8 cellular contexts compared by ENCODE assay signal in genomic region chr3:183178833-183179549, GRCh38. TPM values are rescaled to one million over a fixed set of nuclear protein-coding genes. Genes with fewer than 3 reads are reported as not detected.
DNase-seq lines count a peak whose midpoint lies in the region; ATAC-seq and TF ChIP-seq lines count a peak whose summit lies in the region.

No MANE protein-coding gene starts in this region.

- peaks cover 42% of the 10 kb centered on the region for H3K27me3 Mint-ChIP-seq in stimulated activated naive CD8-positive, alpha-beta T cell treated with anti-CD3 and anti-CD28 coated beads, Interleukin-15, Interleukin-2, amounts not matched to agents 100 ng/mL and 50 ng/mL, for 24 hours

- DNase-seq in activated CD8-positive, alpha-beta memory T cell treated with anti-CD3 and anti-CD28 coated beads, Interleukin-2, amount 50 U/mL, for 4 hours = peak; percentile 51
- DNase-seq in erythroblast (lab: John Stamatoyannopoulos, UW) (peak; percentile 72 to 74), myocyte (ENCODE audit: low read depth) (peak; percentile 56), NCI-H1048 (lab: John Stamatoyannopoulos, UW) (no peak)

- TF ChIP-seq RAD21 in Ishikawa (IDR thresholded peaks at IDR 0.05; ENCODE audit: low read depth) = no peak; the same call in 1 of the 2 replicates

- no peak overlapping the region for H3K27ac Mint-ChIP-seq in stimulated activated naive CD8-positive, alpha-beta T cell treated with anti-CD3 and anti-CD28 coated beads, Interleukin-15, Interleukin-2, amounts not matched to agents 100 ng/mL and 50 ng/mL, for 24 hours

- H3K9me3 Mint-ChIP-seq in stimulated activated naive CD8-positive, alpha-beta T cell treated with anti-CD3 and anti-CD28 coated beads, Interleukin-15, Interleukin-2, amounts not matched to agents 100 ng/mL and 50 ng/mL, for 24 hours = no peaks in the 10 kb centered on the region

- ATAC-seq in GM18519 (IDR thresholded peaks at IDR 0.05; ENCODE audit: low FRiP score, unreplicated experiment) (peak; percentile 48), HG03378 (IDR thresholded peaks at IDR 0.05; ENCODE audit: unreplicated experiment) (no peak)

- H3K4me1 Mint-ChIP-seq in stimulated activated naive CD8-positive, alpha-beta T cell treated with anti-CD3 and anti-CD28 coated beads, Interleukin-15, Interleukin-2, amounts not matched to agents 100 ng/mL and 50 ng/mL, for 24 hours (ENCODE audit: low read depth) = peaks cover 14% of the 10 kb centered on the region

- no peak for TF ChIP-seq EP300 in Ishikawa (IDR thresholded peaks at IDR 0.05; ENCODE audit: borderline replicate concordance)

- H3K4me3 Mint-ChIP-seq in stimulated activated naive CD8-positive, alpha-beta T cell treated with anti-CD3 and anti-CD28 coated beads, Interleukin-15, Interleukin-2, amounts not matched to agents 100 ng/mL and 50 ng/mL, for 24 hours = peak overlapping the region; percentile 79

- no peaks in the 10 kb centered on the region for H3K36me3 Mint-ChIP-seq in stimulated activated naive CD8-positive, alpha-beta T cell treated with anti-CD3 and anti-CD28 coated beads, Interleukin-15, Interleukin-2, amounts not matched to agents 100 ng/mL and 50 ng/mL, for 24 hours (ENCODE audit: low read depth)

- no peak for TF ChIP-seq POLR2A in erythroblast (IDR thresholded peaks at IDR 0.05; ENCODE audit: low read length)

TF ChIP-seq in Ishikawa, 13 proteins besides CTCF, POLR2A, EP300 and RAD21:
- TF ChIP-seq MAX (IDR thresholded peaks at IDR 0.05) (peak; percentile 54), EGR1 (IDR thresholded peaks at IDR 0.05) (peak; percentile 57; the same call in 1 of the 2 replicates), TEAD4 (IDR thresholded peaks at IDR 0.05) (peak; percentile 45; the same call in 1 of the 2 replicates), USF1 (IDR thresholded peaks at IDR 0.05) (no peak), TAF1 (IDR thresholded peaks at IDR 0.05; ENCODE audit: low read depth) (no peak)

RNA-seq across cellular contexts. Expression of gene LAMP3, which starts 16.5 kb away (rescaled TPM):
- total RNA-seq in myocyte = not detected in 2 replicates
- 0.09 TPM for polyA plus RNA-seq in myocyte (2012)
